In the genomic region with DNA sequence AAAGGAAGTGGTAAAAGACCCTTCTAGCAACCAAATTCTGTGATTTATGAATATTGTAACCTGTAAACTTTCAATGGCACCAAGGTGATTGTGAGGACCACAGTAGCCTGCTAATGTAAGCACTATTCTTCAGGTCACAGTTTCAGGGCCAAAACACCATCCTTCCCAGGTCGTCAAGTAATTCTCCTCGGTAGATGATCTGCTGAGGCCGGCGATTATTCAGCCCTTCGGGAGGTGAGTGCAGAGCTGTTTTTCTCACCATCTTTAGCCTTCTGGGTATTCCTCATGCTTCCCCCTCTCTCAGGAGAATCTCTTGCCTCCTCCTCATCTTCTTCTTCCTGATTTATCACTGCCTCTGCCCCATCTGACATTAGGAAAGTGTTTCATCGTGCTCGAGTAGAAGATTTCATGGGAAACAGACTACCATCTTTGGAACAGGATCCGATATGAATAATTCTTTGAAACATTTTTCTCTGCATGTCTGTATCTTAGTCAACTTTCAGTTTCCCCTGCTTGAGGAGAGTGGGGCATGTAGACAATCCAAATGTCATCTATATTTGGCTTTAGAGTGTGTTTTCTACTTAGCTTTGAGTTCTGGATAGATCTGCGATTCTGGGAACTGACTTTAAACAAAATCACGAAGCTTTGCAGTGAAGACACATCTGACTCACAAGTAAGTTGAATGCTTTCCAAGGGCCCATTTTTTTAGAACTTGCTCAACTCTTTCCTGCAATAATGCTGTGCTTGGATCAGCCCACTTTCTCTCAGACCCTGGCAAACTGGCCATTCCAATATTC, we compare ENCODE assay signal across 7 cellular contexts.
DNase-seq lines count a peak whose midpoint lies in the region; ATAC-seq and TF ChIP-seq lines count a peak whose summit lies in the region.

No MANE protein-coding gene starts in this region.

- H3K36me3 ChIP-seq in MG63, result no peaks in the 10 kb centered on the region
- H3K36me3 ChIP-seq in breast epithelium, result no peaks in the 10 kb centered on the region
- H3K36me3 ChIP-seq in left lung, result no peaks in the 10 kb centered on the region
- H3K36me3 ChIP-seq in thoracic aorta, result no peaks in the 10 kb centered on the region

- H3K4me3 ChIP-seq in MG63 (peak overlapping the region; percentile 8), breast epithelium (peak overlapping the region; percentile 9 to 34 (median 10)), left lung (no peak overlapping the region), thoracic aorta (peak overlapping the region; percentile 47)

- intact Hi-C loops in breast epithelium (cut with DNase I; ENCODE audit: low total_unique reads) (no loop called here), left lung (cut with DNase I) (no loop called here)

- H3K27me3 ChIP-seq in MG63 (no peaks in the 10 kb centered on the region), breast epithelium (no peaks in the 10 kb centered on the region), left lung (no peaks in the 10 kb centered on the region), thoracic aorta (replicated peaks; ENCODE audit: insufficient read depth) (no peaks in the 10 kb centered on the region)

- TF ChIP-seq POLR2A in breast epithelium (IDR thresholded peaks at IDR 0.05), result no peak

- H3K4me1 ChIP-seq in breast epithelium (no peaks in the 10 kb centered on the region), left lung (peaks cover 5 to 7% of the 10 kb centered on the region in 2 donors), thoracic aorta (ENCODE audit: control insufficient read depth in 1 of 2, low read depth in 2 of 2) (peaks cover 19 to 52% of the 10 kb centered on the region in 2 donors)

- ATAC-seq in left lung (peak; percentile 78), thoracic aorta (ENCODE audit: insufficient number of reproducible peaks, low FRiP score, low read depth) (peak; percentile 72)

- peak; percentile 54 for DNase-seq in MG63
- no peak for DNase-seq in breast epithelium (ENCODE audit: low spot score in 2 of 2)
- DNase-seq in left lung, result no peak
- no peak for DNase-seq in thoracic aorta (ENCODE audit: low spot score)
- DNase-seq in NCI-H748 (lab: John Stamatoyannopoulos, UW; ENCODE audit: unreplicated experiment), result no peak
- DNase-seq in stimulated activated CD4-positive, alpha-beta T cell treated with anti-CD3 and anti-CD28 coated beads, Interleukin-1b, Interleukin-23, amount 100 ng/mL, for 48 hours, result no peak
- DNase-seq in GF-D8 (lab: John Stamatoyannopoulos, UW), result no peak

- TF ChIP-seq CTCF in breast epithelium (IDR thresholded peaks at IDR 0.05) (no peak), left lung (IDR thresholded peaks at IDR 0.05) (no peak), thoracic aorta (IDR thresholded peaks at IDR 0.05) (no peak)

- H3K27ac ChIP-seq in breast epithelium (peak overlapping the region; percentile 74 to 82), left lung (peak overlapping the region; percentile 60 to 80), thoracic aorta (peak overlapping the region; percentile 73 to 81)

- no peaks in the 10 kb centered on the region for H3K9me3 ChIP-seq in MG63
- H3K9me3 ChIP-seq in breast epithelium, result no peaks in the 10 kb centered on the region
- no peaks in the 10 kb centered on the region for H3K9me3 ChIP-seq in left lung
- H3K9me3 ChIP-seq in thoracic aorta, result no peaks in the 10 kb centered on the region

Comparison
In these comparisons a context has a peak if more than half of its experiments do, and no peak if none do; other contexts are left out.
1. H3K4me3 ChIP-seq: peak in MG63 (single experiment), breast epithelium (3 of 3) and thoracic aorta (single experiment); none in left lung (0 of 2).
2. Peak in every context shown above with its lines, with median percentiles within 50 percentile points of each other: H3K27ac ChIP-seq.